ENCODE assay signal across 1 cellular context in the genomic region with DNA sequence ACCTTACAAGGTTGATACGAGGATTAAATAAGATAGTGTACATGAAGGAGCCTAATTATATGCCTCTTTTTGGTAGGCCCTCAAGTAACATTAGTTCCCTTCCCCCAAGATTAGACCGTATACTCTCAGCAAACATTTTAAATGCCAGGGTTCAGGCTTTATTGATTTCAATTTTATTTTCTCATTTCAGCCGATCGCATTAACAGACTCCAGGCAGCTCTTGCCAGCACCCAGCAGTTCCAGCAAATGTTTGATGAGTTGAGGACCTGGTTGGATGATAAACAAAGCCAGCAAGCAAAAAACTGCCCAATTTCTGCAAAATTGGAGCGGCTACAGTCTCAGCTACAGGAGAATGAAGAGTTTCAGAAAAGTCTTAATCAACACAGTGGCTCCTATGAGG.
TF ChIP-seq lines count a peak whose summit lies in the region.

No MANE protein-coding gene starts in this region.

TF ChIP-seq in SK-N-SH treated with all-trans-retinoic acid at 6 μM for 48 hours, 23 proteins besides CTCF, POLR2A, EP300 and RAD21 (continued from another document):
- TF ChIP-seq CREB5 (CRISPR knock-in tag; IDR thresholded peaks at IDR 0.05; ENCODE audit: low read depth) (no peak), GLIS3 (CRISPR knock-in tag; IDR thresholded peaks at IDR 0.05) (no peak), CSRNP3 (CRISPR knock-in tag; IDR thresholded peaks at IDR 0.05) (no peak), OSR1 (CRISPR knock-in tag; IDR thresholded peaks at IDR 0.05) (no peak), CSDC2 (CRISPR knock-in tag; IDR thresholded peaks at IDR 0.05) (no peak)
